Comparison of ENCODE assay signal across 8 cellular contexts in the genomic region with DNA sequence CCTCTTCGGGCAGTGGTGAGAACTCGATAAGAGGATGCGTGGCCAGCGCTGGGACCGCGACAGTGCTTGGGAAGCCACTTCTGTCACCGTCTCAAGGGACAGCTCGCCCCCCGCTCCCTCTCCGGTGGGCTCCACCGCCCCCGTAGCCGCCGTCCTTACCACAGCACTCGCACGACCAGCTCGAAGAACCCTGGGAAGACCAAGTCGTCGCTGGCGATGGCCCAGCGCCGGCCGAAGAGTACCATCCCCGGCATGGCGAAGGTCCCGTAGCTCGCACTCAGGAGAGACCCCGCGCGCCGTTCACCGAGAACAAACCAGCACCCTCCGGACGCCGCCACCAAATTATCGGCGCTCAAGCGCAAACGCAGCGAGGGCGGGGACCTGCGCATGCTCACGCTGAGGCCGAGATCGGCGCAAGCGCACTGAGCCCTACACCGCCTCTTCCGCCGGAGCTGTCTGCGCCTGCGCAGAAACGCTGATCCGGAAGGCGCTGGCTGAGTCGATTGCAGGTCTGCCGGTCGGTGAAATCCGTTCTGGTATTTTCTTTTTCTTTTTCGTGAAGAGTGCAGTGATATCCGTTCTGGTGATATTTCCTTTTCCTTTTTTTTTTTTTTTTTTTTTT. TPM values are rescaled to one million over a fixed set of nuclear protein-coding genes. Genes with fewer than 3 reads are reported as not detected.
DNase-seq lines count a peak whose midpoint lies in the region; ATAC-seq and TF ChIP-seq lines count a peak whose summit lies in the region.

A gene with protein sequence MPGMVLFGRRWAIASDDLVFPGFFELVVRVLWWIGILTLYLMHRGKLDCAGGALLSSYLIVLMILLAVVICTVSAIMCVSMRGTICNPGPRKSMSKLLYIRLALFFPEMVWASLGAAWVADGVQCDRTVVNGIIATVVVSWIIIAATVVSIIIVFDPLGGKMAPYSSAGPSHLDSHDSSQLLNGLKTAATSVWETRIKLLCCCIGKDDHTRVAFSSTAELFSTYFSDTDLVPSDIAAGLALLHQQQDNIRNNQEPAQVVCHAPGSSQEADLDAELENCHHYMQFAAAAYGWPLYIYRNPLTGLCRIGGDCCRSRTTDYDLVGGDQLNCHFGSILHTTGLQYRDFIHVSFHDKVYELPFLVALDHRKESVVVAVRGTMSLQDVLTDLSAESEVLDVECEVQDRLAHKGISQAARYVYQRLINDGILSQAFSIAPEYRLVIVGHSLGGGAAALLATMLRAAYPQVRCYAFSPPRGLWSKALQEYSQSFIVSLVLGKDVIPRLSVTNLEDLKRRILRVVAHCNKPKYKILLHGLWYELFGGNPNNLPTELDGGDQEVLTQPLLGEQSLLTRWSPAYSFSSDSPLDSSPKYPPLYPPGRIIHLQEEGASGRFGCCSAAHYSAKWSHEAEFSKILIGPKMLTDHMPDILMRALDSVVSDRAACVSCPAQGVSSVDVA (minus strand): TSS at position 366 of the 622 bp plus-strand sequence. CDS start 112 bp downstream, at position 254.

- H3K79me1 ChIP-seq in H9 (ENCODE audit: insufficient read depth, low read depth, low read length, poor library complexity, severe bottlenecking) = no peaks in the 10 kb centered on the region

- H3K27me3 ChIP-seq in H9 (ENCODE audit: insufficient read depth, low read length) = no peaks in the 10 kb centered on the region

- peak within 1 kb of the TSS; percentile 12 for H3K18ac ChIP-seq in H9 (ENCODE audit: insufficient read length, low read depth, low read length)

- H3K4me3 Mint-ChIP-seq in H9 (peak within 1 kb of the TSS; percentile 96 to 97), natural killer cell (peak within 1 kb of the TSS; percentile 94)

- H3K27me3 Mint-ChIP-seq in H9 (ENCODE audit: low read depth) = no peaks in the 10 kb centered on the region
- no peaks in the 10 kb centered on the region for H3K27me3 Mint-ChIP-seq in natural killer cell (ENCODE audit: low read depth in 2 of 2)

- H3K36me3 Mint-ChIP-seq in H9 (ENCODE audit: insufficient read depth in 1 of 3, low read depth in 3 of 3) (peaks cover 25 to 39% (median 30%) of the 10 kb centered on the region in 3 experiments), natural killer cell (no peaks in the 10 kb centered on the region)

- no peak within 1 kb of the TSS for H4K5ac ChIP-seq in H9 (ENCODE audit: insufficient read length, low read depth, low read length)

- H3K4me1 Mint-ChIP-seq in H9 = peaks cover 0 to 10% of the 10 kb centered on the region in 2 experiments; a peak in 2 of 4 replicates
- H3K4me1 Mint-ChIP-seq in natural killer cell = peaks cover 20 to 32% of the 10 kb centered on the region in 2 donors

- no peak within 1 kb of the TSS for H4K91ac ChIP-seq in H9 (ENCODE audit: insufficient read length, low read depth, low read length)

- DNase-seq in ELF-1 (ENCODE audit: low read depth, low spot score) (peak; percentile 96), H9 (peak; percentile 92), M059J (ENCODE audit: low read depth) (peak; percentile 90), fibroblast of peridontal ligament (ENCODE audit: extremely low read depth) (peak; percentile 90), natural killer cell (peak; percentile 96)
- peak; percentile 93 for DNase-seq in activated T-helper 9 cell treated with anti-CD3 and anti-CD28 coated beads, Interleukin-2, amount 50 U/mL, for 16 hours (ENCODE audit: low read depth)
- DNase-seq in stimulated activated naive CD4-positive, alpha-beta T cell (lab: John Stamatoyannopoulos, UW) = peak; percentile 91 to 97 (median 94)

- H2BK12ac ChIP-seq in H9 (ENCODE audit: insufficient read length, low read depth, low read length) = no peak within 1 kb of the TSS

- H3K56ac ChIP-seq in H9 (ENCODE audit: insufficient read length, low read depth, low read length) = no peak within 1 kb of the TSS

- peaks cover 3% of the 10 kb centered on the region for H3K23me2 ChIP-seq in H9 (ENCODE audit: insufficient read length, low read depth, low read length, poor library complexity, severe bottlenecking)

- no peaks in the 10 kb centered on the region for H3K9me3 ChIP-seq in H9 (ENCODE audit: control insufficient read depth, low read depth, low read length)

- no peaks in the 10 kb centered on the region for H3K4me1 ChIP-seq in H9 (ENCODE audit: insufficient read depth, low read length)

- no peak within 1 kb of the TSS for H2BK15ac ChIP-seq in H9 (ENCODE audit: low read depth, low read length)

- TF ChIP-seq CTCF in H9 (conservative IDR thresholded peaks at IDR 0.05) (no peak), natural killer cell (IDR thresholded peaks at IDR 0.05) (no peak)

- intact Hi-C loops in natural killer cell (cut with micrococcal nuclease) = no loop called here

- no peak within 1 kb of the TSS for H2BK120ac ChIP-seq in H9 (ENCODE audit: low read depth, low read length, poor library complexity, severe bottlenecking)

- H3K9me3 Mint-ChIP-seq in H9 = no peaks in the 10 kb centered on the region
- no peaks in the 10 kb centered on the region for H3K9me3 Mint-ChIP-seq in natural killer cell

- H3K27ac Mint-ChIP-seq in H9 = peak within 1 kb of the TSS; percentile 96 to 98 (median 98)
- peak within 1 kb of the TSS; percentile 95 for H3K27ac Mint-ChIP-seq in natural killer cell

- H2BK5ac ChIP-seq in H9 (ENCODE audit: insufficient read length, low read length) = no peak within 1 kb of the TSS

- H2BK20ac ChIP-seq in H9 (ENCODE audit: low read depth, low read length, poor library complexity, severe bottlenecking) = no peak within 1 kb of the TSS

- no peak within 1 kb of the TSS for H2AFZ ChIP-seq in H9 (ENCODE audit: low read length)

- H3K14ac ChIP-seq in H9 (ENCODE audit: insufficient read depth, low read length) = peak within 1 kb of the TSS; percentile 17

- no peak within 1 kb of the TSS for H3K23ac ChIP-seq in H9 (ENCODE audit: insufficient read length, low read depth, low read length)

- H3K79me2 ChIP-seq in H9 (ENCODE audit: insufficient read depth, low read length) = peaks cover 10% of the 10 kb centered on the region; the same call in 1 of the 2 replicates

- no peak within 1 kb of the TSS for H2AK5ac ChIP-seq in H9 (ENCODE audit: insufficient read length, low read length)

- peak within 1 kb of the TSS; percentile 65 for H3K9ac ChIP-seq in H9 (ENCODE audit: extremely low read depth, insufficient read length, low read length)

- no CpG with 5 or more reads among the region's 61 CpGs for WGBS in H9 (ENCODE audit: extremely low coverage, insufficient read length, low lambda C conversion rate)

- H3T11ph ChIP-seq in H9 (ENCODE audit: low read length) = no peak within 1 kb of the TSS

- no peak within 1 kb of the TSS for H3K4ac ChIP-seq in H9 (ENCODE audit: low read depth, low read length)

- H4K8ac ChIP-seq in H9 (replicated peaks; ENCODE audit: insufficient read length, low read depth, low read length) = no peak within 1 kb of the TSS

- ATAC-seq in natural killer cell = peak; percentile 80 to 90 (median 83)

- H4K20me1 ChIP-seq in H9 (ENCODE audit: control insufficient read depth, insufficient read depth, insufficient read length) = no peaks in the 10 kb centered on the region

- peak within 1 kb of the TSS; percentile 45 for H3K4me2 ChIP-seq in H9 (ENCODE audit: insufficient read depth, insufficient read length, low read length)

- peak; percentile 97 for TF ChIP-seq POLR2A in Raji (IDR thresholded peaks at IDR 0.05; ENCODE audit: insufficient read depth, low read depth, low read length)

- no peak within 1 kb of the TSS for H3K27ac ChIP-seq in H9 (ENCODE audit: insufficient read length, low read depth, low read length)

RNA-seq across cellular contexts. Expression of the gene that starts here (rescaled TPM):
- 41.9 and 46.4 TPM in 2 replicates for total RNA-seq in H9 (2021)
- 37.6 and 44.6 TPM in 2 replicates for total RNA-seq in M059J (2014; rRNA removed; shearing (Covaris generic))
- 10 to 100 TPM; 20.3 to 25.6 (median 25.2) TPM for total RNA-seq in natural killer cell
